In the genomic region with DNA sequence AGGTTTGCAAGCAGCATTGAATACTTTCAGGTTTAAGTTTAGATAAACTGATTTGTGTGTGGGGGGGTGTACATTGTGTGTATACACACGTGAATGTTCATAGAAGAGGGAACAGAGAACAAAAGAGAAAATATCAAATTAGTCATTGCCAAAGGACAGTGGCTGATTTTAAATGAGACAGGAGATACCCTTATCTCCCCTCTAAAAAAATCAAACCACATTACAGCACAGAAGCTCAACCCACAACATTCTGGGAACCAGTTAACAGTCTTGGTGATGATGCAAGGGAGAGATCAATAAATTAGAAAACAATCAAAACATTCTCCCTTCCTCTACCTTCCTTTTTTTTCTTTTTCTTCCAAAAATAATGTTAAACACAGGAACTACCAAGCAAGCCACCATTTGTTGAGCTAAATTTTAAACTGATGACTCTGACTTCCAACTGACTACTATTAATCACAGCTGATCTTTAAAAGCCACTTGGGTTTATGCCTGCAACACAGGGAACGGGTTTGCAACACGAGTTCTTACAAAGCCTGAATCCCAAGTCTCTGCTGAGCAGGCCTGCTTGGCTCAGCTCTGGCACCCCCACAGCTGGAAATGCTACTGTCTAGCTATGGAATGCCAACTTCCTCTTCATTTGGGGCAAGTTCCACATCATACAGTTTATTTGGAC, we compare ENCODE assay signal across 11 cellular contexts.
DNase-seq lines count a peak whose midpoint lies in the region; ATAC-seq, FAIRE-seq and TF ChIP-seq lines count a peak whose summit lies in the region.
"Had no signal": no experiment of that assay in that cellular context is flagged by ENCODE, and none has a peak within 500 bp of the region (broad histone marks: within the 10 kb centered on the region; RNA-seq: fewer than 3 reads in every experiment).

No MANE protein-coding gene starts in this region.

- no peak for TF ChIP-seq POLR2A in GM12891 (IDR thresholded peaks at IDR 0.05; ENCODE audit: low read depth, low read length)

- H3K4me3 ChIP-seq in pancreas = no peak overlapping the region

- H3K9me3 ChIP-seq in pancreas = no peaks in the 10 kb centered on the region
- H3K9me3 ChIP-seq: neutrophil had no signal

- H3K36me3 ChIP-seq in pancreas = no peaks in the 10 kb centered on the region
- H3K36me3 ChIP-seq: neutrophil had no signal

- ATAC-seq in HG02763 (IDR thresholded peaks at IDR 0.05; ENCODE audit: unreplicated experiment) = peak; percentile 40
- ATAC-seq in pancreas = peak in 3 of 4 donors; percentile 62 to 69 (median 63)
- no peak for ATAC-seq in GM18861 (IDR thresholded peaks at IDR 0.05; ENCODE audit: unreplicated experiment)
- no peak for ATAC-seq in HG03342 (IDR thresholded peaks at IDR 0.05; ENCODE audit: unreplicated experiment)
- ATAC-seq: effector memory CD8-positive, alpha-beta T cell had no signal

- TF ChIP-seq CTCF in pancreas (IDR thresholded peaks at IDR 0.05) = no peak

- H3K27ac ChIP-seq in pancreas = peak overlapping the region in 1 of 4 donors; percentile 28
- H3K27ac ChIP-seq: neutrophil had no signal

- DNase-seq in GM12891 (ENCODE audit: insufficient read length, low spot score) (no peak), epidermal melanocyte (ENCODE audit: insufficient read length, low spot score) (peak; percentile 27), pancreas (peak in 1 of 6 donors; percentile 18), NCI-H1436 treated with DMSO at 0.1 percent for 48 hours (lab: John Stamatoyannopoulos, UW) (no peak), NCI-H345 (lab: John Stamatoyannopoulos, UW) (no peak)
- DNase-seq: effector memory CD8-positive, alpha-beta T cell; NCI-H526 treated with DMSO at 0.1 percent for 48 hours had no signal

- H3K4me1 ChIP-seq in pancreas = peaks cover 0 to 4% (median 0%) of the 10 kb centered on the region in 3 donors

- no peaks in the 10 kb centered on the region for H3K27me3 ChIP-seq in pancreas
- H3K27me3 ChIP-seq: neutrophil had no signal

- WGBS in pancreas, 2 donors = 49 to 55% methylated on average over 3 of the region's 3 CpGs

- no peak for FAIRE-seq in GM12891 (lab: Jason Lieb, UNC)
- no peak for FAIRE-seq in pancreas (lab: Jason Lieb, UNC)

- intact Hi-C loops in pancreas (cut with DNase I) = no loop called here

TF ChIP-seq in GM12891, 5 proteins besides CTCF, POLR2A, EP300 and RAD21:
- TF ChIP-seq PAX5 (IDR thresholded peaks at IDR 0.05; ENCODE audit: insufficient read depth, low read length, severe bottlenecking) = no peak
- TF ChIP-seq SPI1 (IDR thresholded peaks at IDR 0.05; ENCODE audit: low read depth, low read length) = peak; percentile 42; the same call in 1 of the 2 replicates

Comparison
In these comparisons a context has a peak if more than half of its experiments do, and no peak if none do; other contexts are left out.
1. ATAC-seq: peak in HG02763 (single experiment) and pancreas (3 of 4); none in GM18861 (single experiment) and HG03342 (single experiment).